ENCODE assay signal across 8 cellular contexts in genomic region chr4:26860157-26860921, GRCh38. TPM values are rescaled to one million over a fixed set of nuclear protein-coding genes. Genes with fewer than 3 reads are reported as not detected.
DNase-seq lines count a peak whose midpoint lies in the region; ATAC-seq, FAIRE-seq and TF ChIP-seq lines count a peak whose summit lies in the region.

STIM2 (plus strand) TSS chr4:26860841.

- POLR2A ChIA-PET in T-cell (lab: Charles Lee): interaction anchor here (0.6 to 4.0 kb wide), 16 partner anchors 10 to 1702 kb away, joined by 3 to 127 read pairs (median 6); partner anchors contain the start of gene TBC1D19 (in 1 of the 2)

- ATAC-seq in HG02840 (IDR thresholded peaks at IDR 0.05; ENCODE audit: low FRiP score, unreplicated experiment): peak; percentile 61
- peak; percentile 64 to 77 (median 71) for ATAC-seq in T-cell (replicated peaks in 1 of 4)

- H3K9me3 Mint-ChIP-seq in T-cell: no peaks in the 10 kb centered on the region
- no peaks in the 10 kb centered on the region for H3K9me3 Mint-ChIP-seq in type B pancreatic cell

- H3K4me3 Mint-ChIP-seq in T-cell (peak within 1 kb of the TSS; percentile 98 to 100 (median 100)), type B pancreatic cell (peak within 1 kb of the TSS; percentile 95)

- peak within 1 kb of the TSS; percentile 75 for H3K27ac ChIP-seq in adipose tissue (ENCODE audit: low read depth, low read length)

- 1% methylated on average over 56 to 74 of the region's 74 CpGs for WGBS in adipose tissue, 3 donors

- DNase-seq in GM12891 (ENCODE audit: insufficient read length, low spot score) (peak; percentile 60), NCI-H1436 treated with DMSO at 0.1 percent for 48 hours (lab: John Stamatoyannopoulos, UW) (peak; percentile 78), T-cell (peak; percentile 90 to 100 (median 96)), cardiac septum (ENCODE audit: low spot score) (peak; percentile 99), pons (ENCODE audit: low spot score) (peak; percentile 98), type B pancreatic cell (ENCODE audit: extremely low spot score, unreplicated experiment) (peak; percentile 100)

- TF ChIP-seq CTCF in type B pancreatic cell (conservative IDR thresholded peaks at IDR 0.05): peak; percentile 64

- H3K27ac Mint-ChIP-seq in T-cell (peak within 1 kb of the TSS; percentile 97 to 99), type B pancreatic cell (peak within 1 kb of the TSS; percentile 96)

- H3K27me3 Mint-ChIP-seq in T-cell: no peaks in the 10 kb centered on the region
- H3K27me3 Mint-ChIP-seq in type B pancreatic cell: no peaks in the 10 kb centered on the region

- H3K4me1 Mint-ChIP-seq in T-cell (peaks cover 54 to 77% (median 64%) of the 10 kb centered on the region in 3 donors), type B pancreatic cell (ENCODE audit: unreplicated experiment) (peaks cover 44% of the 10 kb centered on the region)

- peak; percentile 81 for TF ChIP-seq POLR2A in GM12891 (IDR thresholded peaks at IDR 0.05; ENCODE audit: low read depth, low read length)

- CTCF ChIA-PET in T-cell (lab: Charles Lee): interaction anchor here (0.6 to 3.3 kb wide), 10 partner anchors 12 to 277 kb away, joined by 3 to 32 read pairs (median 5); no protein-coding TSS in a partner anchor

- H3K36me3 Mint-ChIP-seq in T-cell: no peaks in the 10 kb centered on the region
- H3K36me3 Mint-ChIP-seq in type B pancreatic cell: no peaks in the 10 kb centered on the region

- intact Hi-C loops in cardiac septum (cut with DNase I): loop anchor here (5.0 kb wide), 3 partner anchors 132 to 538 kb away; partner anchors contain the start of gene RBPJ

- FAIRE-seq in GM12891 (lab: Jason Lieb, UNC): peak; percentile 99

TF ChIP-seq in GM12891, 5 proteins besides CTCF, POLR2A, EP300 and RAD21:
- peak; percentile 45; the same call in 1 of the 2 replicates for TF ChIP-seq POU2F2 (IDR thresholded peaks at IDR 0.05; ENCODE audit: low read depth, low read length)
- peak; percentile 71; the same call in 1 of the 2 replicates for TF ChIP-seq TAF1 (IDR thresholded peaks at IDR 0.05; ENCODE audit: low read depth, low read length)
- no peak for TF ChIP-seq SPI1 (IDR thresholded peaks at IDR 0.05; ENCODE audit: low read depth, low read length)
- TF ChIP-seq PAX5 (IDR thresholded peaks at IDR 0.05; ENCODE audit: insufficient read depth, low read length, severe bottlenecking): no peak
- peak; percentile 81 for TF ChIP-seq POLR2AphosphoS5 (IDR thresholded peaks at IDR 0.05; ENCODE audit: low read depth, low read length)

RNA-seq across cellular contexts. Expression of gene STIM2, which starts in this region (rescaled TPM):
- polyA plus RNA-seq in GM12891 (2012; ENCODE audit: low read depth, missing spikeins): 18.5 TPM
- total RNA-seq in T-cell (10 to 100 TPM; 67.9 to 98.7 (median 75.2) TPM), cardiac septum (10.1 TPM), type B pancreatic cell (ENCODE audit: low replicate concordance) (27.1 and 36.2 TPM in 2 replicates)
- 10 to 100 TPM in 1 of 3 donors, 1 to 10 TPM in 2; 3.8 to 18.4 (median 7.6) TPM for polyA plus RNA-seq in adipose tissue

Comparison
In these comparisons a context has a peak if more than half of its experiments do, and no peak if none do; other contexts are left out.
1. Peak in every context shown above with its lines: DNase-seq, ATAC-seq and H3K27ac ChIP-seq.